Comparison of ENCODE assay signal across 12 cellular contexts in the genomic region with DNA sequence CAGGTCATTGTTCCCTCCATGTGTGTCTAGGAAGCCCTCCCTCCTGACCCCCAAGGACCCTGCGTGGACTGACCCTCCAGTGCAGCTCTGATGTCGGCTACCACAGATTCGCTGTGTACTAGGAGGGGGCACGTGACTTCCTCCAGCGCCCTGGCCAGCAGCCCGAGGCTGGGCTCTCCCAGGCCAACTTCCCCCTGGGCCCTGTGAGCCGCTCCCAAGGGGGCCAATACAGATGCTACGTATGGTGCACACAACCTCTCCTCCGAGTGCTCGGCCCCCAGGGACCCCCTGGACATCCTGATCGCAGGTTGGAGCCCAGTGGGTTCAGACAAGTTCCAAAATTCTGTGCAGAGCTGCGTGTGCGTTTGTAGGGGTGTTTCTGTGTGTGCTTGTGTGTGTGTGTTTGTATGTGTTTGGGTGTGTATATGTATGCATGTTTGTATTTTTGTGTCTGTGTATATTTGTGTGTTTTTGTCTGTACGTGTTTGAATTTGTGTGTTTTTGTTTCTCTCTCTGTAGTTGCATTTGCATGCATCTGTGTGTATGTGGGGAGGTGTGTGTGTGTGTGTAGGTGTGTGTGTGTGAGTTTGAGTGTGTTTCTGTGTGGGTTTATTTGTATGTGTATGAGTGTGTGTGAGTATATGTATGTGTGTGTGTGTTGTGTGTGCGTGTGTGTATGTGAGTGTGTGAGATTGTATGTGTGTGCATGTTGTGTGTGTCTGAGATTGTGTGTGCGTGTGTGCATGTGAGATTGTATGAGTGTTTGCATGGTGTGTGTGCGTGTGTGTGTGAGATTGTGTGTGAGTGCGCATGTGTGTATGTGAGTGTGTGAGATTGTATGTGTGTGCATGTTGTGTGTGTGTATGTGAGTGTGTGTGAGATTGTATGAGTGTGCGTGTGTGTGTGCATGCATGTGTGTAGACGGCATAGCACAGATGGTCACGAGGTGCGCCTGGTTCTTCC. TPM values are rescaled to one million over a fixed set of nuclear protein-coding genes. Genes with fewer than 3 reads are reported as not detected.
DNase-seq lines count a peak whose midpoint lies in the region; ATAC-seq and TF ChIP-seq lines count a peak whose summit lies in the region.
"Had no signal": no experiment of that assay in that cellular context is flagged by ENCODE, and none has a peak within 500 bp of the region (broad histone marks: within the 10 kb centered on the region; RNA-seq: fewer than 3 reads in every experiment).

No MANE protein-coding gene starts in this region.

- intact Hi-C loops in heart right ventricle (cut with DNase I) = no loop called here
- intact Hi-C loops in Right ventricle myocardium inferior (cut with DNase I) = no loop called here
- intact Hi-C loops in right cardiac atrium (cut with DNase I) = no loop called here
- intact Hi-C loops in transverse colon (cut with DNase I; ENCODE audit: low total_unique reads) = no loop called here

- no peak overlapping the region for H2AFZ ChIP-seq in Karpas-422 (ENCODE audit: low read length)

- H3K4me3 ChIP-seq in heart right ventricle (no peak overlapping the region), Karpas-422 (ENCODE audit: low read length) (no peak overlapping the region), right cardiac atrium (ENCODE audit: low read length) (no peak overlapping the region), transverse colon (no peak overlapping the region)
- H3K4me3 ChIP-seq: SK-N-MC had no signal

- peak; percentile 12 to 34 for DNase-seq in heart right ventricle
- no peak for DNase-seq in Right ventricle myocardium inferior (ENCODE audit: missing footprints)
- no peak for DNase-seq in Karpas-422
- peak; percentile 39 to 80 (median 76) for DNase-seq in right cardiac atrium
- DNase-seq in transverse colon = peak; percentile 21
- no peak for DNase-seq in NCI-H345 treated with DMSO at 0.1 percent for 48 hours (lab: John Stamatoyannopoulos, UW; ENCODE audit: unreplicated experiment)
- DNase-seq: activated naive CD4-positive, alpha-beta T cell treated with anti-CD3 and anti-CD28 coated beads, Interleukin-2, amount 50 U/mL, for 16 hours had no signal

- peaks cover 0 to 28% (median 8%) of the 10 kb centered on the region in 7 donors for H3K27me3 ChIP-seq in heart right ventricle
- no peaks in the 10 kb centered on the region for H3K27me3 ChIP-seq in Karpas-422 (ENCODE audit: low read length)
- H3K27me3 ChIP-seq in right cardiac atrium (ENCODE audit: control insufficient read depth, insufficient read depth) = no peaks in the 10 kb centered on the region
- peaks cover 3% of the 10 kb centered on the region for H3K27me3 ChIP-seq in transverse colon

- no peaks in the 10 kb centered on the region for H3K9me3 ChIP-seq in heart right ventricle
- H3K9me3 ChIP-seq in Karpas-422 (ENCODE audit: low read length) = no peaks in the 10 kb centered on the region
- H3K9me3 ChIP-seq in right cardiac atrium (ENCODE audit: control insufficient read depth, low read length) = no peaks in the 10 kb centered on the region
- H3K9me3 ChIP-seq in transverse colon = no peaks in the 10 kb centered on the region

- H3K9ac ChIP-seq in Karpas-422 (ENCODE audit: low read length) = no peak overlapping the region

- WGBS in heart right ventricle, 2 donors = 73 to 75% methylated on average over 22 of the region's 22 CpGs
- 70% methylated on average over 22 of the region's 22 CpGs for WGBS in right cardiac atrium
- 75 to 78% methylated on average over 10 to 22 of the region's 22 CpGs for WGBS in transverse colon (ENCODE audit: low coverage in 1 of 2), 2 donors

- no peaks in the 10 kb centered on the region for H3K79me2 ChIP-seq in Karpas-422 (ENCODE audit: low read length)

- H3K36me3 ChIP-seq in heart right ventricle = no peaks in the 10 kb centered on the region
- no peaks in the 10 kb centered on the region for H3K36me3 ChIP-seq in Karpas-422 (ENCODE audit: insufficient read depth, low read length)
- no peaks in the 10 kb centered on the region for H3K36me3 ChIP-seq in transverse colon

- in situ Hi-C loops in transverse colon (cut with MboI; ENCODE audit: low pct_ligation_motif_present in 1 of 4, low pct_unique_long_range_greater_than_20kb in 1 of 4, low sequenced_read_pairs in 3 of 4) = no loop called here

- peak overlapping the region; percentile 25 for H3K4me2 ChIP-seq in Karpas-422 (ENCODE audit: low read depth, low read length, poor library complexity, severe bottlenecking)

- ATAC-seq in heart right ventricle (peak in 3 of 8 donors; percentile 30 to 44 (median 44)), Right ventricle myocardium inferior (no peak), right cardiac atrium (no peak), HG02938 (IDR thresholded peaks at IDR 0.05; ENCODE audit: unreplicated experiment) (no peak), GM18861 (IDR thresholded peaks at IDR 0.05; ENCODE audit: unreplicated experiment) (no peak)

- no peak overlapping the region for H3K27ac ChIP-seq in heart right ventricle
- H3K27ac ChIP-seq in Karpas-422 (ENCODE audit: low read length) = no peak overlapping the region
- no peak overlapping the region for H3K27ac ChIP-seq in right cardiac atrium (ENCODE audit: low read length)
- no peak overlapping the region for H3K27ac ChIP-seq in transverse colon
- H3K27ac ChIP-seq: SK-N-MC, VCaP had no signal

- TF ChIP-seq CTCF in heart right ventricle (IDR thresholded peaks at IDR 0.05) (no peak), transverse colon (IDR thresholded peaks at IDR 0.05) (no peak)

- H3K9me2 ChIP-seq in Karpas-422 (replicated peaks; ENCODE audit: insufficient read depth, low read length) = no peaks in the 10 kb centered on the region

- TF ChIP-seq EP300 in transverse colon (IDR thresholded peaks at IDR 0.05; ENCODE audit: low read depth) = no peak

- TF ChIP-seq POLR2A in transverse colon (IDR thresholded peaks at IDR 0.05) = no peak

- peaks cover 0 to 9% (median 0%) of the 10 kb centered on the region in 9 donors for H3K4me1 ChIP-seq in heart right ventricle
- peaks cover 12% of the 10 kb centered on the region for H3K4me1 ChIP-seq in Karpas-422 (ENCODE audit: low read length)
- no peaks in the 10 kb centered on the region for H3K4me1 ChIP-seq in right cardiac atrium (ENCODE audit: control insufficient read depth, insufficient read depth, low read length)
- no peaks in the 10 kb centered on the region for H3K4me1 ChIP-seq in transverse colon

- H4K20me1 ChIP-seq in Karpas-422 (ENCODE audit: insufficient read depth, low read depth, low read length) = no peaks in the 10 kb centered on the region

RNA-seq across cellular contexts. Expression of gene LILRA2, which starts 21.4 kb away (rescaled TPM):
- total RNA-seq in heart right ventricle (1 to 10 TPM in 6 of 10 donors, under 1 TPM in 4; 0.31 to 3.3 (median 1.2) TPM), Right ventricle myocardium inferior (3.1 TPM), right cardiac atrium (1 to 10 TPM; 1.6 to 5.6 (median 3.4) TPM), transverse colon (1 to 10 TPM in 2 of 4 donors, not detected in 2; 1.1 to 1.5 TPM)
- polyA plus RNA-seq in heart right ventricle (under 1 TPM; 0.22 to 0.87 TPM), right cardiac atrium (0.88 TPM)
- total RNA-seq in Karpas-422 (2014; rRNA removed; shearing (Covaris generic); ENCODE audit: low replicate concordance) = not detected in 2 replicates
- total RNA-seq: progenitor cell of endocrine pancreas had no signal

RNA-seq across cellular contexts. Expression of gene LILRA1, which starts 41.2 kb away (rescaled TPM):
- 1 to 10 TPM in 1 of 10 donors, under 1 TPM in 9; 0.21 to 2.8 (median 0.41) TPM for total RNA-seq in heart right ventricle
- under 1 TPM; 0.19 to 0.29 TPM for polyA plus RNA-seq in heart right ventricle
- total RNA-seq in Right ventricle myocardium inferior = 0.92 TPM
- not detected in 2 replicates for total RNA-seq in Karpas-422 (2014; rRNA removed; shearing (Covaris generic); ENCODE audit: low replicate concordance)
- total RNA-seq in right cardiac atrium = 1 to 10 TPM in 2 of 4 donors, under 1 TPM in 2; 0.64 to 1.5 (median 1.0) TPM
- polyA plus RNA-seq in right cardiac atrium = 0.20 TPM
- 1 to 10 TPM in 1 of 4 donors, under 1 TPM in 2, not detected in 1; 0.16 to 4.5 (median 0.27) TPM for total RNA-seq in transverse colon
- total RNA-seq: progenitor cell of endocrine pancreas had no signal

RNA-seq across cellular contexts. Expression of gene LAIR2, which starts 49.6 kb away (rescaled TPM):
- 1 to 10 TPM in 1 of 10 donors, under 1 TPM in 1, not detected in 8; 0.76 to 2.5 TPM for total RNA-seq in heart right ventricle
- not detected for polyA plus RNA-seq in heart right ventricle
- total RNA-seq in Right ventricle myocardium inferior = not detected
- total RNA-seq in Karpas-422 (2014; rRNA removed; shearing (Covaris generic); ENCODE audit: low replicate concordance) = not detected in 2 replicates
- not detected for total RNA-seq in right cardiac atrium
- not detected for polyA plus RNA-seq in right cardiac atrium
- 1 to 10 TPM in 1 of 4 donors, not detected in 3; 3.2 TPM for total RNA-seq in transverse colon
- total RNA-seq: progenitor cell of endocrine pancreas had no signal

Comparison
In these comparisons a context has a peak if more than half of its experiments do, and no peak if none do; other contexts are left out.
1. DNase-seq: peak in heart right ventricle (2 of 2), right cardiac atrium (3 of 3) and transverse colon (single experiment); none in Right ventricle myocardium inferior (single experiment), Karpas-422 (single experiment) and NCI-H345 treated with DMSO at 0.1 percent for 48 hours (single experiment).